ENCODE assay signal across 30 cellular contexts in genomic region chr18:62606106-62606505, GRCh38.
DNase-seq lines count a peak whose midpoint lies in the region; ATAC-seq and TF ChIP-seq lines count a peak whose summit lies in the region.
"Had no signal": no experiment of that assay in that cellular context is flagged by ENCODE, and none has a peak within 500 bp of the region (broad histone marks: within the 10 kb centered on the region; RNA-seq: fewer than 3 reads in every experiment).

No MANE protein-coding gene starts in this region.

- H3K36me3 ChIP-seq in ectodermal cell (ENCODE audit: control insufficient read depth, insufficient read depth, low read length), result no peaks in the 10 kb centered on the region
- H3K36me3 ChIP-seq: colonic mucosa, right atrium auricular region, SJCRH30, WERI-Rb-1 had no signal

- TF ChIP-seq CTCF in nephron progenitor cell (IDR thresholded peaks at IDR 0.05), result no peak

- H3K9me3 ChIP-seq in ectodermal cell (ENCODE audit: control insufficient read depth, low read length), result no peaks in the 10 kb centered on the region
- H3K9me3 ChIP-seq: colonic mucosa, right atrium auricular region, SJCRH30 had no signal

- WGBS in ectodermal cell, 2 experiments, result 81 to 90% methylated on average over 3 of the region's 3 CpGs

- H3K4me1 Mint-ChIP-seq in nephron progenitor cell, result peaks cover 75% of the 10 kb centered on the region

- H3K9me3 Mint-ChIP-seq in nephron progenitor cell, result peaks cover 3% of the 10 kb centered on the region
- H3K9me3 Mint-ChIP-seq: activated naive CD4-positive, alpha-beta T cell treated with anti-CD3 and anti-CD28 coated beads, Interleukin-2, amount 50 U/mL, for 72 hours; activated T-helper 2 cell treated with anti-CD3 and anti-CD28 coated beads, Interferon-gamma antibody, Interleukin-2, Interleukin-4, amounts not matched to agents 10 μg/mL and 5 μg/mL and 100 μg/mL, durations not matched to agents 14 hours and 24 hours and 36 hours; natural killer cell treated with Interleukin-12 subunit alpha and Interleukin-12 subunit beta and Interleukin-15 and Interleukin-18, amount 100 ng/mL, for 72 hours; stimulated activated naive CD8-positive, alpha-beta T cell treated with anti-CD3 and anti-CD28 coated beads, Interleukin-15, amount 100 ng/mL, for 72 hours had no signal

- H3K27ac Mint-ChIP-seq in nephron progenitor cell, result peak overlapping the region; percentile 44
- H3K27ac Mint-ChIP-seq: activated naive CD4-positive, alpha-beta T cell treated with anti-CD3 and anti-CD28 coated beads, Interleukin-2, amount 50 U/mL, for 72 hours; activated T-helper 2 cell treated with anti-CD3 and anti-CD28 coated beads, Interferon-gamma antibody, Interleukin-2, Interleukin-4, amounts not matched to agents 10 μg/mL and 5 μg/mL and 100 μg/mL, durations not matched to agents 14 hours and 24 hours and 36 hours; CD4-positive, alpha-beta memory T cell; natural killer cell treated with Interleukin-12 subunit alpha and Interleukin-12 subunit beta and Interleukin-15 and Interleukin-18, amount 100 ng/mL, for 72 hours; stimulated activated naive CD8-positive, alpha-beta T cell treated with anti-CD3 and anti-CD28 coated beads, Interleukin-15, amount 100 ng/mL, for 72 hours had no signal

- peaks cover 19% of the 10 kb centered on the region for H3K4me1 ChIP-seq in ectodermal cell (ENCODE audit: control insufficient read depth, insufficient read depth, low read length)
- H3K4me1 ChIP-seq: colonic mucosa, parathyroid adenoma, right atrium auricular region, SJCRH30 had no signal

- H3K4me3 ChIP-seq in ectodermal cell (ENCODE audit: insufficient read depth, low read depth, low read length), result no peak overlapping the region
- H3K4me3 ChIP-seq: colonic mucosa, right atrium auricular region, SJCRH30 had no signal

- H3K27me3 Mint-ChIP-seq in nephron progenitor cell (ENCODE audit: low read depth, poor library complexity), result peaks cover 5% of the 10 kb centered on the region

- no peaks in the 10 kb centered on the region for H3K36me3 Mint-ChIP-seq in nephron progenitor cell (ENCODE audit: low read depth)
- H3K36me3 Mint-ChIP-seq: activated naive CD4-positive, alpha-beta T cell treated with anti-CD3 and anti-CD28 coated beads, Interleukin-2, amount 50 U/mL, for 72 hours; CD4-positive, alpha-beta memory T cell; natural killer cell treated with Interleukin-12 subunit alpha and Interleukin-12 subunit beta and Interleukin-15 and Interleukin-18, amount 100 ng/mL, for 72 hours had no signal

- no peak overlapping the region for H3K4me3 Mint-ChIP-seq in nephron progenitor cell
- H3K4me3 Mint-ChIP-seq: CD4-positive, alpha-beta memory T cell; natural killer cell treated with Interleukin-12 subunit alpha and Interleukin-12 subunit beta and Interleukin-15 and Interleukin-18, amount 100 ng/mL, for 72 hours; stimulated activated naive CD8-positive, alpha-beta T cell treated with anti-CD3 and anti-CD28 coated beads, Interleukin-15, amount 100 ng/mL, for 72 hours had no signal

- peak overlapping the region; percentile 53 for H3K27ac ChIP-seq in ectodermal cell (ENCODE audit: insufficient read depth, low read depth, low read length, poor library complexity, severe bottlenecking)
- H3K27ac ChIP-seq: colonic mucosa, epithelial cell of prostate, parathyroid adenoma, right atrium auricular region, SJCRH30, WERI-Rb-1 had no signal

- ATAC-seq in HG03045 (IDR thresholded peaks at IDR 0.05; ENCODE audit: unreplicated experiment), result no peak
- ATAC-seq: activated naive CD4-positive, alpha-beta T cell treated with anti-CD3 and anti-CD28 coated beads, Interleukin-2, amount 50 U/mL, for 72 hours; natural killer cell treated with Interleukin-12 subunit alpha and Interleukin-12 subunit beta and Interleukin-15 and Interleukin-18, amount 100 ng/mL, for 72 hours; stimulated activated naive CD8-positive, alpha-beta T cell treated with anti-CD3 and anti-CD28 coated beads, Interleukin-15, amount 100 ng/mL, for 72 hours had no signal

- H3K27me3 ChIP-seq in ectodermal cell (ENCODE audit: control insufficient read depth, insufficient read depth, low read length, poor library complexity, severe bottlenecking), result no peaks in the 10 kb centered on the region
- H3K27me3 ChIP-seq: colonic mucosa, right atrium auricular region, SJCRH30 had no signal

- peak; percentile 50 for DNase-seq in AG08396 (ENCODE audit: low spot score)
- DNase-seq in HT1080 (ENCODE audit: low read depth), result peak; percentile 12
- no peak for DNase-seq in nephron progenitor cell
- DNase-seq in activated CD4-positive, alpha-beta T cell treated with anti-CD3 and anti-CD28 coated beads for 48 hours, result no peak
- no peak for DNase-seq in SW480 (ENCODE audit: low spot score)
- DNase-seq in NCI-H510A (lab: John Stamatoyannopoulos, UW), result no peak
- DNase-seq: activated CD4-positive, alpha-beta T cell treated with anti-CD3 and anti-CD28 coated beads for 4 hours; activated CD8-positive, alpha-beta memory T cell treated with anti-CD3 and anti-CD28 coated beads for 24 hours; activated T-cell treated with anti-CD3 and anti-CD28 coated beads for 4 hours; AML-193; CD4-positive, alpha-beta memory T cell; colonic mucosa; effector CD8-positive, alpha-beta T cell; glutamatergic neuron; NCI-H446; SJCRH30; stimulated activated CD4-positive, alpha-beta T cell treated with anti-CD3 and anti-CD28 coated beads, Interleukin-12 subunit alpha, Interleukin-12 subunit beta, amount 100 ng/mL, for 4 hours; stimulated activated CD4-positive, alpha-beta T cell treated with anti-CD3 and anti-CD28 coated beads, Interleukin-2, amount 100 ng/mL, for 48 hours; stimulated activated naive CD8-positive, alpha-beta T cell treated with anti-CD3 and anti-CD28 coated beads, Interleukin-15, amount 100 ng/mL, for 72 hours; SW 1271; T1000; WERI-Rb-1 had no signal

Comparison
In these comparisons a context has a peak if more than half of its experiments do, and no peak if none do; other contexts are left out.
1. DNase-seq: peak in AG08396 (single experiment) and HT1080 (single experiment); none in nephron progenitor cell (single experiment), activated CD4-positive, alpha-beta T cell treated with anti-CD3 and anti-CD28 coated beads for 48 hours (single experiment), SW480 (single experiment) and NCI-H510A (single experiment).